In genomic region chr11:57321996-57322880, GRCh38 we compare ENCODE assay signal across 8 cellular contexts. TPM values are rescaled to one million over a fixed set of nuclear protein-coding genes. Genes with fewer than 3 reads are reported as not detected.
DNase-seq lines count a peak whose midpoint lies in the region; ATAC-seq and TF ChIP-seq lines count a peak whose summit lies in the region.

No MANE protein-coding gene starts in this region.

- H3K27ac ChIP-seq in BLaER1 treated with 17β-estradiol and CSF1 and Interleukin-3, amounts not matched to agents 10 nM and 100 nM: peak overlapping the region in 1 of 11 experiments; percentile 16; a peak in 1 of 22 replicates
- peak overlapping the region; percentile 99 for H3K27ac ChIP-seq in esophagus (ENCODE audit: low read depth in 2 of 2, low read length in 1 of 2)

- peak overlapping the region; percentile 78 for H3K27ac Mint-ChIP-seq in T-helper 17 cell

- H3K27me3 Mint-ChIP-seq in T-helper 17 cell: no peaks in the 10 kb centered on the region

- peaks cover 0 to 56% (median 20%) of the 10 kb centered on the region in 11 experiments; a peak in 15 of 22 replicates for H4K20me1 ChIP-seq in BLaER1 treated with 17β-estradiol and CSF1 and Interleukin-3, amounts not matched to agents 10 nM and 100 nM

- peak overlapping the region; percentile 49 for H3K4me3 Mint-ChIP-seq in T-helper 17 cell

- H3K36me3 ChIP-seq in BLaER1 treated with 17β-estradiol and CSF1 and Interleukin-3, amounts not matched to agents 10 nM and 100 nM: peaks cover 30 to 59% (median 45%) of the 10 kb centered on the region in 11 experiments
- peaks cover 2 to 26% of the 10 kb centered on the region in 2 donors for H3K36me3 ChIP-seq in esophagus (ENCODE audit: control insufficient read depth in 2 of 2, insufficient read depth in 2 of 2, low read length in 1 of 2)

- peaks cover 35% of the 10 kb centered on the region for H3K4me1 Mint-ChIP-seq in T-helper 17 cell

- H3K4me1 ChIP-seq in BLaER1 treated with 17β-estradiol and CSF1 and Interleukin-3, amounts not matched to agents 10 nM and 100 nM: peaks cover 43 to 59% (median 52%) of the 10 kb centered on the region in 10 experiments
- H3K4me1 ChIP-seq in esophagus (ENCODE audit: control insufficient read depth in 2 of 2, insufficient read depth in 2 of 2, low read length in 1 of 2): peaks cover 11 to 32% of the 10 kb centered on the region in 2 donors

- WGBS in esophagus, 2 donors: 16 to 22% methylated on average over 14 of the region's 14 CpGs

- peak; percentile 94 for DNase-seq in HFF-Myc (ENCODE audit: extremely low read depth, low read depth)
- DNase-seq in T-helper 17 cell: no peak
- DNase-seq in mucosa of gallbladder (ENCODE audit: low spot score): peak; percentile 92
- DNase-seq in ureter (ENCODE audit: low spot score): peak; percentile 92
- DNase-seq in NCI-H1930 (lab: John Stamatoyannopoulos, UW): no peak

- ATAC-seq in T-helper 17 cell (no peak), HG02981 (IDR thresholded peaks at IDR 0.05; ENCODE audit: unreplicated experiment) (no peak)

- TF ChIP-seq CTCF in HFF-Myc (IDR thresholded peaks at IDR 0.05; ENCODE audit: low read depth, low read length, missing control alignments): no peak

- H3K4me3 ChIP-seq in BLaER1 treated with 17β-estradiol and CSF1 and Interleukin-3, amounts not matched to agents 10 nM and 100 nM: no peak overlapping the region
- peak overlapping the region; percentile 80 for H3K4me3 ChIP-seq in HFF-Myc (replicated peaks; ENCODE audit: low read depth, low read length)
- H3K4me3 ChIP-seq in esophagus (ENCODE audit: low read depth in 1 of 2, low read length in 2 of 2): peak overlapping the region; percentile 44 to 82

- peaks cover under 1% of the 10 kb centered on the region for H3K36me3 Mint-ChIP-seq in T-helper 17 cell (ENCODE audit: low read depth)

- peak overlapping the region in 4 of 11 experiments; percentile 11 to 84 (median 32); a peak in 1 of 22 replicates for H3K9ac ChIP-seq in BLaER1 treated with 17β-estradiol and CSF1 and Interleukin-3, amounts not matched to agents 10 nM and 100 nM

- no peaks in the 10 kb centered on the region for H3K27me3 ChIP-seq in BLaER1 treated with 17β-estradiol and CSF1 and Interleukin-3, amounts not matched to agents 10 nM and 100 nM
- no peaks in the 10 kb centered on the region for H3K27me3 ChIP-seq in esophagus (ENCODE audit: control insufficient read depth in 1 of 2, insufficient read depth in 2 of 2, low read length in 2 of 2)

- no peaks in the 10 kb centered on the region for H3K9me3 ChIP-seq in BLaER1 treated with 17β-estradiol and CSF1 and Interleukin-3, amounts not matched to agents 10 nM and 100 nM (replicated peaks in 1 of 11)
- H3K9me3 ChIP-seq in T-helper 17 cell (ENCODE audit: control insufficient read depth, low read length, poor library complexity, severe bottlenecking): no peaks in the 10 kb centered on the region
- no peaks in the 10 kb centered on the region for H3K9me3 ChIP-seq in esophagus (ENCODE audit: control insufficient read depth in 2 of 2, insufficient read depth in 1 of 2, low read depth in 1 of 2, low read length in 1 of 2)

- H3K4me2 ChIP-seq in BLaER1 treated with 17β-estradiol and CSF1 and Interleukin-3, amounts not matched to agents 10 nM and 100 nM: peak overlapping the region; percentile 15 to 100 (median 91); a peak in 19 of 22 replicates

RNA-seq across cellular contexts. Expression of gene TNKS1BP1, which starts 2.5 kb away (rescaled TPM):
- total RNA-seq in T-helper 17 cell (10 to 100 TPM in 1 of 2 donors, 1 to 10 TPM in 1; 8.7 to 16.2 TPM), mucosa of gallbladder (226 TPM), ureter (338 TPM)
- 100 to 1,000 TPM; 114 to 249 TPM for polyA plus RNA-seq in esophagus

RNA-seq across cellular contexts. Expression of gene SSRP1, which starts 13.5 kb away (rescaled TPM):
- 10 to 100 TPM; 46.4 to 47.2 TPM for total RNA-seq in T-helper 17 cell
- polyA plus RNA-seq in esophagus: 10 to 100 TPM; 18.8 to 67.4 TPM
- total RNA-seq in mucosa of gallbladder: 61.8 TPM
- total RNA-seq in ureter: 103 TPM

RNA-seq across cellular contexts. Expression of gene P2RX3, which starts 15.9 kb away (rescaled TPM):
- not detected for total RNA-seq in T-helper 17 cell
- polyA plus RNA-seq in esophagus: not detected
- 0.40 TPM for total RNA-seq in mucosa of gallbladder
- 0.99 TPM for total RNA-seq in ureter

RNA-seq across cellular contexts. Expression of gene PRG3, which starts 58.7 kb away (rescaled TPM):
- total RNA-seq in T-helper 17 cell (not detected), mucosa of gallbladder (not detected), ureter (not detected)
- polyA plus RNA-seq in esophagus: not detected

Comparison
In these comparisons a context has a peak if more than half of its experiments do, and no peak if none do; other contexts are left out.
1. H3K4me3 ChIP-seq: peak in HFF-Myc (single experiment) and esophagus (2 of 2); none in BLaER1 treated with 17β-estradiol and CSF1 and Interleukin-3, amounts not matched to agents 10 nM and 100 nM (0 of 10).
2. DNase-seq: peak in HFF-Myc (single experiment), mucosa of gallbladder (single experiment) and ureter (single experiment); none in T-helper 17 cell (0 of 3) and NCI-H1930 (0 of 2).
3. RNA of gene TNKS1BP1, which starts 2.5 kb away (total RNA-seq): 338 TPM in ureter (single experiment) and 226 TPM in mucosa of gallbladder (single experiment); 8.7 to 16.2 TPM in T-helper 17 cell; every median in the first group is over 10 times any median in the second.